10 cellular contexts compared by ENCODE assay signal in genomic region chr16:85436636-85437160, GRCh38.
DNase-seq lines count a peak whose midpoint lies in the region; ATAC-seq, FAIRE-seq and TF ChIP-seq lines count a peak whose summit lies in the region.
"Had no signal": no experiment of that assay in that cellular context is flagged by ENCODE, and none has a peak within 500 bp of the region (broad histone marks: within the 10 kb centered on the region; RNA-seq: fewer than 3 reads in every experiment).

No MANE protein-coding gene starts in this region.

- FAIRE-seq in GM12878 (lab: Jason Lieb, UNC): no peak

- ATAC-seq in GM12878 (peak; percentile 27), left colon (peak; percentile 76), GM18861 (IDR thresholded peaks at IDR 0.05; ENCODE audit: unreplicated experiment) (no peak), HG02623 (IDR thresholded peaks at IDR 0.05; ENCODE audit: unreplicated experiment) (no peak)

- H3K36me3 ChIP-seq in HUES48 (ENCODE audit: control insufficient read depth, insufficient read depth, low read length): no peaks in the 10 kb centered on the region
- no peaks in the 10 kb centered on the region for H3K36me3 ChIP-seq in GM12878 (ENCODE audit: control insufficient read depth in 2 of 2, insufficient read depth in 2 of 2, low read length in 1 of 2)
- H3K36me3 ChIP-seq in spleen: no peaks in the 10 kb centered on the region
- H3K36me3 ChIP-seq: thyroid gland had no signal

- no TSS peak for BruUV-seq in GM12878 (replicated peaks; lab: Mats Ljungman, UMichigan)

- DNase-seq in GM12878 (ENCODE audit: low read depth, low spot score) (no peak), left colon (peak; percentile 83 to 85), spleen (no peak), cerebellar nuclear complex (lab: John Stamatoyannopoulos, UW) (no peak), NCI-H1417 (lab: John Stamatoyannopoulos, UW) (no peak)
- DNase-seq: EL, thyroid gland had no signal

- no peak for TF ChIP-seq RAD21 in GM12878 (IDR thresholded peaks at IDR 0.05; ENCODE audit: insufficient read depth, low read depth, low read length)

- RAD21 ChIA-PET in GM12878 (lab: Charles Lee; ENCODE audit: unreplicated experiment): interaction anchor here (1.1 kb wide), 1 partner anchor 117 kb away, joined by 3 read pairs; no protein-coding TSS in a partner anchor

- no peaks in the 10 kb centered on the region for H3K79me2 ChIP-seq in GM12878 (ENCODE audit: control insufficient read depth, insufficient read depth, low read length)

- SMC1A ChIA-PET in GM12878 (lab: Charles Lee; ENCODE audit: uncharacterized antibody, unreplicated experiment): interaction anchor here (1.0 kb wide), 1 partner anchor 11 kb away, joined by 3 read pairs; no protein-coding TSS in a partner anchor

- CTCF ChIA-PET in GM12878 (lab: Yijun Ruan, JAX): interaction anchor here (0.6 to 1.3 kb wide), 5 partner anchors 8 to 180 kb away, joined by 3 to 5 read pairs (median 4); no protein-coding TSS in a partner anchor

- H3K4me2 ChIP-seq in GM12878 (ENCODE audit: control insufficient read depth, insufficient read depth): no peak overlapping the region

- H3K27me3 ChIP-seq in HUES48 (ENCODE audit: control insufficient read depth, insufficient read depth, low read length) (0 out of 2 replicates have a peak, but pooled peaks cover 4% of the 10 kb centered on the region), GM12878 (replicated peaks in 1 of 2; ENCODE audit: control insufficient read depth in 2 of 2, insufficient read depth in 2 of 2, low read length in 1 of 2) (peaks cover 0 to 3% of the 10 kb centered on the region in 2 experiments; a peak in 2 of 4 replicates), spleen (replicated peaks in 1 of 7) (no peaks in the 10 kb centered on the region)
- H3K27me3 ChIP-seq: thyroid gland had no signal

- no peak for TF ChIP-seq POLR2A in GM12878 (IDR thresholded peaks at IDR 0.05; ENCODE audit: low read depth, low read length)
- no peak for TF ChIP-seq POLR2A in spleen (IDR thresholded peaks at IDR 0.05)

- TF ChIP-seq CTCF in GM12878 (IDR thresholded peaks at IDR 0.05 in 2 of 3, conservative IDR thresholded peaks at IDR 0.05 in 1 of 3; ENCODE audit: control insufficient read depth in 2 of 3, extremely low read depth in 1 of 3, insufficient read depth in 1 of 3, low read depth in 3 of 3, low read length in 3 of 3) (no peak), spleen (IDR thresholded peaks at IDR 0.05 in 8 of 11, conservative IDR thresholded peaks at IDR 0.05 in 3 of 11) (no peak)

- H3K27ac ChIP-seq in HUES48 (ENCODE audit: low read depth, low read length) (peak overlapping the region; percentile 80), GM12878 (ENCODE audit: control insufficient read depth, insufficient read depth) (no peak overlapping the region), spleen (peak overlapping the region in 7 of 8 donors; percentile 22 to 63 (median 55))

- intact Hi-C loops in GM12878 (cut with micrococcal nuclease; ENCODE audit: unreplicated experiment): no loop called here
- intact Hi-C loops in left colon (cut with DNase I, micrococcal nuclease): no loop called here
- intact Hi-C loops in spleen (cut with DNase I; ENCODE audit: low total_unique reads): no loop called here

- H3K9ac ChIP-seq in HUES48 (ENCODE audit: low read depth, low read length) (no peak overlapping the region), GM12878 (ENCODE audit: control insufficient read depth, insufficient read depth, low read length) (no peak overlapping the region)

- H3K4me1 ChIP-seq in HUES48 (ENCODE audit: control insufficient read depth, insufficient read depth, low read length): peaks cover 43% of the 10 kb centered on the region
- no peaks in the 10 kb centered on the region for H3K4me1 ChIP-seq in GM12878 (ENCODE audit: control insufficient read depth, insufficient read depth, low read length)
- peaks cover 0 to 19% (median 6%) of the 10 kb centered on the region in 6 donors for H3K4me1 ChIP-seq in spleen
- H3K4me1 ChIP-seq: thyroid gland had no signal

- no peaks in the 10 kb centered on the region for H3K9me3 ChIP-seq in HUES48 (ENCODE audit: control insufficient read depth, insufficient read depth, low read length)
- no peaks in the 10 kb centered on the region for H3K9me3 ChIP-seq in GM12878 (replicated peaks; ENCODE audit: control insufficient read depth, insufficient read depth, low read length)
- H3K9me3 ChIP-seq in spleen: no peaks in the 10 kb centered on the region
- H3K9me3 ChIP-seq: thyroid gland had no signal

- H3K4me3 ChIP-seq in HUES48 (ENCODE audit: low read depth, low read length) (peak overlapping the region; percentile 39; the same call in 1 of the 2 replicates), GM12878 (no peak overlapping the region), spleen (no peak overlapping the region)
- H3K4me3 ChIP-seq: thyroid gland had no signal

- POLR2A ChIA-PET in GM12878 (lab: Charles Lee): no interaction called here

- in situ Hi-C loops in GM12878 (cut with MboI): loop anchor here (25.0 kb wide), 1 partner anchor 176 kb away; the partner anchor contains the start of gene GSE1

- no peak overlapping the region for H2AFZ ChIP-seq in GM12878 (ENCODE audit: control insufficient read depth, low read depth, low read length)

- H4K20me1 ChIP-seq in GM12878 (ENCODE audit: control insufficient read depth, insufficient read depth): no peaks in the 10 kb centered on the region

- TF ChIP-seq EP300 in GM12878 (IDR thresholded peaks at IDR 0.05; ENCODE audit: borderline replicate concordance in 1 of 2, control insufficient read depth in 1 of 2, low read depth in 2 of 2, low read length in 2 of 2): no peak

- WGBS in GM12878 (ENCODE audit: insufficient coverage, insufficient replicate concordance, low lambda C conversion rate, missing lambda C conversion rate): 46% methylated on average over 35 of the region's 35 CpGs
- 60 to 76% (median 64%) methylated on average over 25 to 35 of the region's 35 CpGs for WGBS in spleen, 5 donors

TF ChIP-seq in GM12878, 131 proteins besides CTCF, POLR2A, EP300 and RAD21:
- TF ChIP-seq MEF2A (IDR thresholded peaks at IDR 0.05; ENCODE audit: insufficient read depth, low read depth, low read length) (no peak), NR2F1 (conservative IDR thresholded peaks at IDR 0.05) (0 out of 2 replicates have a peak, but pooled peaks have one; percentile 27)

Comparison
In these comparisons a context has a peak if more than half of its experiments do, and no peak if none do; other contexts are left out.
1. ATAC-seq: peak in GM12878 (single experiment) and left colon (single experiment); none in GM18861 (single experiment) and HG02623 (single experiment).
2. DNase-seq: peak in left colon (2 of 2); none in GM12878 (single experiment), spleen (single experiment), cerebellar nuclear complex (0 of 2) and NCI-H1417 (0 of 3).